ENCODE assay signal across 11 cellular contexts in the genomic region with DNA sequence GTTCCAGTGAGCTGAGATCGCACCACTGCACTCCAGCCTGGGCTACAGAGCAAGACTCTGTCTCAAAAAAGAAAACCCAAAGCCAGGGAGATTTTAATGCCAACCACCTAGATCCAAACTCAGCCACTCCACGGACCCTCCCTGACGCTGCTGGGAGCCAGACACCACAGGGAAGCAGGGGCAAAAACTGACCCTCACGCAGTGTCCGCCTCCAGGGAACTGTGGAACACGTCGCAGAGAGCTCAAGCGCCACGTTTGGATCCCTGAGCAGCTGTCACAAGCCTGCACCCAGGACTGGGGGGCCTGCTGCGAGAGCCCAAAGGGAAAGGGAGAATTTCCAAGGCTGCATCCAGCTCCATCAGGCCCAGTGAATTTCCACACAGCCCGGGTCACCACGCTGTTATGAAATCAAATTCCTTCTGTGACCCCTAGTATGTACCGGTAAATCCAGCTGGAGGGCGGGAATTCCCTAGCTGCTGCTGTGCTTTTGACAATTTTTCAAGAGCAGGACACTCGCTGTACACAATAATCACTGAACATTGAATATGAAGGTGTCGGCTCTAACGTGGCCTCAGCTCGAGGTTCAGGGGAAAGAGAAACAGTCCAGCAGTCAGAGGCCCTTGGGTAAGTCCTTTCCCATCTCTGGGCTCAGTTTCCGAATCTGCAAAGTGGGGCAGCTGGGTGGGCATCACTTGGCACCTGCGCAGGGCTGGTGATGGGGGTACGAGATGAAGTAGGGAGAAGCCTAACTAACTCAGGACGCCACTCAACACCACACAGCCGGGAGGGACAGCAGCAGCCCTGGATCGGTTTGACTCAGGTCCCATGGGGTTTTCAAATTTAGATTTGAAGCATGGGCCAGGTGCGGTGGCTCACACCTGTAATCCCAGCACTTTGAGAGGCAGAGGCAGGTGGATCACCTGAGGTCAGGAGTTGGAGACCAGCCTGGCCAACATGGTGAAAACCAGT. TPM values are rescaled to one million over a fixed set of nuclear protein-coding genes. Genes with fewer than 3 reads are reported as not detected.
A peak's percentile ranks its signal among the peaks of the same experiment; 100 is the strongest.
DNase-seq lines count a peak whose midpoint lies in the region; ATAC-seq and TF ChIP-seq lines count a peak whose summit lies in the region.
"Had no signal": no experiment of that assay in that cellular context is flagged by ENCODE, and none has a peak within 500 bp of the region (broad histone marks: within the 10 kb centered on the region; RNA-seq: fewer than 3 reads in every experiment).

No MANE protein-coding gene starts in this region.

- no peak overlapping the region for H3K4me3 Mint-ChIP-seq in T-helper 17 cell

- TF ChIP-seq CTCF in AG10803 (conservative IDR thresholded peaks at IDR 0.05; ENCODE audit: low read length) = no peak
- TF ChIP-seq CTCF in fibroblast of lung (conservative IDR thresholded peaks at IDR 0.05 in 1 of 2, IDR thresholded peaks at IDR 0.05 in 1 of 2; ENCODE audit: low read depth in 1 of 2, low read length in 2 of 2) = no peak

- no peak overlapping the region for H3K9ac ChIP-seq in fibroblast of lung (ENCODE audit: insufficient read depth, low read length)
- H3K9ac ChIP-seq in neuronal stem cell (ENCODE audit: low read depth, low read length, poor library complexity) = no peak overlapping the region

- no peaks in the 10 kb centered on the region for H3K27me3 Mint-ChIP-seq in T-helper 17 cell

- H4K91ac ChIP-seq in neuronal stem cell (ENCODE audit: low read depth, low read length, poor library complexity) = no peak overlapping the region

- peaks cover 21% of the 10 kb centered on the region for H3K4me1 Mint-ChIP-seq in T-helper 17 cell

- no peak overlapping the region for H4K8ac ChIP-seq in neuronal stem cell (ENCODE audit: low read depth, low read length)

- peaks cover 11% of the 10 kb centered on the region for H3K36me3 ChIP-seq in fibroblast of lung (ENCODE audit: control insufficient read depth, insufficient read depth, low read length)
- H3K36me3 ChIP-seq in neuronal stem cell (replicated peaks in 1 of 2; ENCODE audit: control insufficient read depth in 2 of 2, insufficient read depth in 2 of 2, low read length in 2 of 2) = peaks cover 42 to 75% of the 10 kb centered on the region in 2 donors

- H3K79me2 ChIP-seq in fibroblast of lung (ENCODE audit: control insufficient read depth, insufficient read depth, low read length) = peaks cover 60% of the 10 kb centered on the region

- H3K27ac Mint-ChIP-seq in T-helper 17 cell = peak overlapping the region; percentile 34

- peak overlapping the region; percentile 54 for H3K18ac ChIP-seq in neuronal stem cell (ENCODE audit: low read length)

- peak overlapping the region; percentile 16 for H2BK5ac ChIP-seq in neuronal stem cell (ENCODE audit: low read length)

- no peak overlapping the region for H3K14ac ChIP-seq in neuronal stem cell (ENCODE audit: low read length)

- H2AFZ ChIP-seq in fibroblast of lung (ENCODE audit: low read length) = no peak overlapping the region
- H2AFZ ChIP-seq in neuronal stem cell (ENCODE audit: low read length) = no peak overlapping the region

- ATAC-seq in T-helper 17 cell = no peak

- H3K79me1 ChIP-seq in neuronal stem cell (ENCODE audit: low read depth, low read length) = peaks cover 27% of the 10 kb centered on the region

- H3K4me1 ChIP-seq in fibroblast of lung (ENCODE audit: control insufficient read depth, extremely low read depth, insufficient read depth, low read length) (peaks cover 17% of the 10 kb centered on the region), neuronal stem cell (ENCODE audit: control insufficient read depth in 2 of 2, insufficient read depth in 1 of 2, low read depth in 1 of 2, low read length in 2 of 2) (peaks cover 8 to 18% of the 10 kb centered on the region in 2 donors)

- peak overlapping the region; percentile 81 for H3K23ac ChIP-seq in neuronal stem cell (ENCODE audit: low read depth, low read length, poor library complexity)

- no peak overlapping the region for H3K4ac ChIP-seq in neuronal stem cell (ENCODE audit: low read length)

- no peaks in the 10 kb centered on the region for H4K20me1 ChIP-seq in fibroblast of lung (ENCODE audit: control insufficient read depth, extremely low read depth, insufficient read depth, low read length)

- no peak overlapping the region for H2AK5ac ChIP-seq in neuronal stem cell (ENCODE audit: low read depth, low read length)

- H2BK12ac ChIP-seq in neuronal stem cell (ENCODE audit: low read length) = no peak overlapping the region

- DNase-seq in AG10803 (ENCODE audit: low read depth) = peak; percentile 71
- no peak for DNase-seq in T-helper 17 cell
- DNase-seq in fibroblast of lung (ENCODE audit: low read depth in 2 of 2) = peak; percentile 42 to 78
- DNase-seq in neuronal stem cell (ENCODE audit: low spot score) = no peak
- DNase-seq in DMS153 treated with DMSO at 0.1 percent for 48 hours (lab: John Stamatoyannopoulos, UW; ENCODE audit: unreplicated experiment) = no peak
- DNase-seq in T1000 (lab: John Stamatoyannopoulos, UW) = no peak
- no peak for DNase-seq in A172 (ENCODE audit: low spot score)
- no peak for DNase-seq in COR-L47 (lab: John Stamatoyannopoulos, UW)

- H3K4me3 ChIP-seq in AG10803 (ENCODE audit: low read length) = no peak overlapping the region
- H3K4me3 ChIP-seq in fibroblast of lung (replicated peaks in 1 of 4; ENCODE audit: control extremely low read depth in 1 of 4, insufficient read depth in 1 of 4, low read depth in 3 of 4, low read length in 4 of 4) = no peak overlapping the region
- H3K4me3 ChIP-seq in neuronal stem cell (ENCODE audit: low read length in 2 of 2) = no peak overlapping the region
- H3K4me3 ChIP-seq: SJSA1 had no signal

- H3K9me3 ChIP-seq in T-helper 17 cell (ENCODE audit: control insufficient read depth, low read length, poor library complexity, severe bottlenecking) (no peaks in the 10 kb centered on the region), fibroblast of lung (ENCODE audit: control insufficient read depth, insufficient read depth, low read depth, low read length) (no peaks in the 10 kb centered on the region), neuronal stem cell (replicated peaks in 1 of 2; ENCODE audit: control insufficient read depth in 2 of 2, insufficient read depth in 1 of 2, low read depth in 1 of 2, low read length in 2 of 2) (peaks cover 0 to 2% of the 10 kb centered on the region in 2 donors)
- H3K9me3 ChIP-seq: SJSA1 had no signal

- H3K36me3 Mint-ChIP-seq in T-helper 17 cell (ENCODE audit: low read depth) = peaks cover 2% of the 10 kb centered on the region

- H2BK120ac ChIP-seq in neuronal stem cell (ENCODE audit: low read depth, low read length) = no peak overlapping the region

- H2BK15ac ChIP-seq in neuronal stem cell (ENCODE audit: low read length) = no peak overlapping the region

- H3K4me2 ChIP-seq in fibroblast of lung (ENCODE audit: extremely low read depth, insufficient read depth, low read length) = peak overlapping the region; percentile 9
- no peak overlapping the region for H3K4me2 ChIP-seq in neuronal stem cell (ENCODE audit: insufficient read depth, low read length, poor library complexity, severe bottlenecking)

- no peaks in the 10 kb centered on the region for H3K27me3 ChIP-seq in fibroblast of lung (ENCODE audit: control insufficient read depth, insufficient read depth, low read length)
- H3K27me3 ChIP-seq in neuronal stem cell (ENCODE audit: control insufficient read depth in 3 of 3, insufficient read depth in 3 of 3, low read depth in 1 of 3, low read length in 3 of 3) = peaks cover 0 to 2% (median 0%) of the 10 kb centered on the region in 3 experiments
- H3K27me3 ChIP-seq: SJSA1 had no signal

- WGBS in neuronal stem cell (ENCODE audit: extremely low coverage in 2 of 2, insufficient read length in 2 of 2, insufficient replicate concordance in 1 of 2), 2 donors = no CpG with 5 or more reads among the region's 25 CpGs

- H3K27ac ChIP-seq in fibroblast of lung (ENCODE audit: insufficient read depth, low read length) (peak overlapping the region; percentile 60), neuronal stem cell (replicated peaks; ENCODE audit: low read length) (no peak overlapping the region)
- H3K27ac ChIP-seq: C4-2B, SJSA1 had no signal

RNA-seq across cellular contexts. Expression of a gene that starts 8.6 kb away (rescaled TPM):
- total RNA-seq in T-helper 17 cell (10 to 100 TPM; 25.4 to 30.4 TPM), fibroblast of lung (108 and 150 TPM in 2 replicates)
- polyA plus RNA-seq in fibroblast of lung = 68.7 and 90.9 TPM in 2 replicates
- 148 and 207 TPM in 2 replicates for polyA plus RNA-seq in fibroblast of lung (2012)
- polyA minus RNA-seq in fibroblast of lung (ENCODE audit: low replicate concordance) = 151 and 176 TPM in 2 replicates
- polyA plus RNA-seq in neuronal stem cell (2013, experiment 1 of 2) = 107 TPM
- 99.5 TPM for polyA plus RNA-seq in neuronal stem cell (2013, experiment 2 of 2)
- 148 and 208 TPM in 2 replicates for total RNA-seq in A172 (2014; rRNA removed; shearing (Covaris generic))

RNA-seq across cellular contexts. Expression of a gene that starts 22.0 kb away (rescaled TPM):
- total RNA-seq in T-helper 17 cell (under 1 TPM in 1 of 2 donors, not detected in 1; 0.75 TPM), fibroblast of lung (not detected in 2 replicates)
- polyA plus RNA-seq in fibroblast of lung = not detected in 2 replicates
- polyA plus RNA-seq in fibroblast of lung (2012) = not detected in 2 replicates
- polyA minus RNA-seq in fibroblast of lung (ENCODE audit: low replicate concordance) = not detected in 2 replicates
- polyA plus RNA-seq in neuronal stem cell (2013, experiment 1 of 2) = not detected
- polyA plus RNA-seq in neuronal stem cell (2013, experiment 2 of 2) = not detected
- total RNA-seq in A172 (2014; rRNA removed; shearing (Covaris generic)) = not detected in 2 replicates
- total RNA-seq: activated CD8-positive, alpha-beta memory T cell treated with anti-CD3 and anti-CD28 coated beads for 36 hours; SJSA1 had no signal

Comparison
In these comparisons a context has a peak if more than half of its experiments do, and no peak if none do; other contexts are left out.
1. DNase-seq: peak in AG10803 (single experiment) and fibroblast of lung (2 of 2); none in T-helper 17 cell (0 of 3), neuronal stem cell (single experiment), DMS153 treated with DMSO at 0.1 percent for 48 hours (single experiment), T1000 (single experiment), A172 (single experiment) and COR-L47 (single experiment).